In the genomic region with DNA sequence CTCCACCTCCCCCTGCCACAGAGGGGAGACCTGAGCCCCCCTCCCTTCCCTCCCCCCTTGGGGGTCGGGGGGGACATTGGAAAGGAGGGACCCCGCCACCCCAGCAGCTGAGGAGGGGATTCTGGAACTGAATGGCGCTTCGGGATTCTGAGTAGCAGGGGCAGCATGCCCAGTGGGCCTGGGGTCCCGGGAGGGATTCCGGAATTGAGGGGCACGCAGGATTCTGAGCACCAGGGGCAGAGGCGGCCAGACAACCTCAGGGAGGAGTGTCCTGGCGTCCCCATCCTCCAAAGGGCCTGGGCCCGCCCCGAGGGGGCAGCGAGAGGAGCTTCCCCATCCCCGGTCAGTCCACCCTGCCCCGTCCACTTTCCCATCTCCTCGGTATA, we compare ENCODE assay signal across 1 cellular context.
TF ChIP-seq lines count a peak whose summit lies in the region.

No MANE protein-coding gene starts in this region.

TF ChIP-seq in K562, 482 proteins besides CTCF, POLR2A, EP300 and RAD21:
- TF ChIP-seq PPARD (CRISPR knock-in tag; IDR thresholded peaks at IDR 0.05) (no peak), TCF7L2 (IDR thresholded peaks at IDR 0.05; ENCODE audit: low read depth, low read length) (no peak), GTF2E2 (tag; IDR thresholded peaks at IDR 0.05) (no peak), POLR2G (IDR thresholded peaks at IDR 0.05; ENCODE audit: low read depth, low read length) (peak; percentile 60), RBFOX2 (IDR thresholded peaks at IDR 0.05; ENCODE audit: low read depth, low read length) (peak; percentile 50), ZNF239 (CRISPR knock-in tag; IDR thresholded peaks at IDR 0.05) (no peak), SRF (CRISPR knock-in tag; IDR thresholded peaks at IDR 0.05) (no peak), HDAC2 (IDR thresholded peaks at IDR 0.05) (no peak)
- TF ChIP-seq, protein P1, sequence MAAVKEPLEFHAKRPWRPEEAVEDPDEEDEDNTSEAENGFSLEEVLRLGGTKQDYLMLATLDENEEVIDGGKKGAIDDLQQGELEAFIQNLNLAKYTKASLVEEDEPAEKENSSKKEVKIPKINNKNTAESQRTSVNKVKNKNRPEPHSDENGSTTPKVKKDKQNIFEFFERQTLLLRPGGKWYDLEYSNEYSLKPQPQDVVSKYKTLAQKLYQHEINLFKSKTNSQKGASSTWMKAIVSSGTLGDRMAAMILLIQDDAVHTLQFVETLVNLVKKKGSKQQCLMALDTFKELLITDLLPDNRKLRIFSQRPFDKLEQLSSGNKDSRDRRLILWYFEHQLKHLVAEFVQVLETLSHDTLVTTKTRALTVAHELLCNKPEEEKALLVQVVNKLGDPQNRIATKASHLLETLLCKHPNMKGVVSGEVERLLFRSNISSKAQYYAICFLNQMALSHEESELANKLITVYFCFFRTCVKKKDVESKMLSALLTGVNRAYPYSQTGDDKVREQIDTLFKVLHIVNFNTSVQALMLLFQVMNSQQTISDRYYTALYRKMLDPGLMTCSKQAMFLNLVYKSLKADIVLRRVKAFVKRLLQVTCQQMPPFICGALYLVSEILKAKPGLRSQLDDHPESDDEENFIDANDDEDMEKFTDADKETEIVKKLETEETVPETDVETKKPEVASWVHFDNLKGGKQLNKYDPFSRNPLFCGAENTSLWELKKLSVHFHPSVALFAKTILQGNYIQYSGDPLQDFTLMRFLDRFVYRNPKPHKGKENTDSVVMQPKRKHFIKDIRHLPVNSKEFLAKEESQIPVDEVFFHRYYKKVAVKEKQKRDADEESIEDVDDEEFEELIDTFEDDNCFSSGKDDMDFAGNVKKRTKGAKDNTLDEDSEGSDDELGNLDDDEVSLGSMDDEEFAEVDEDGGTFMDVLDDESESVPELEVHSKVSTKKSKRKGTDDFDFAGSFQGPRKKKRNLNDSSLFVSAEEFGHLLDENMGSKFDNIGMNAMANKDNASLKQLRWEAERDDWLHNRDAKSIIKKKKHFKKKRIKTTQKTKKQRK (IDR thresholded peaks at IDR 0.05; ENCODE audit: borderline replicate concordance, low read depth, low read length) = no peak
- TF ChIP-seq, protein P2, sequence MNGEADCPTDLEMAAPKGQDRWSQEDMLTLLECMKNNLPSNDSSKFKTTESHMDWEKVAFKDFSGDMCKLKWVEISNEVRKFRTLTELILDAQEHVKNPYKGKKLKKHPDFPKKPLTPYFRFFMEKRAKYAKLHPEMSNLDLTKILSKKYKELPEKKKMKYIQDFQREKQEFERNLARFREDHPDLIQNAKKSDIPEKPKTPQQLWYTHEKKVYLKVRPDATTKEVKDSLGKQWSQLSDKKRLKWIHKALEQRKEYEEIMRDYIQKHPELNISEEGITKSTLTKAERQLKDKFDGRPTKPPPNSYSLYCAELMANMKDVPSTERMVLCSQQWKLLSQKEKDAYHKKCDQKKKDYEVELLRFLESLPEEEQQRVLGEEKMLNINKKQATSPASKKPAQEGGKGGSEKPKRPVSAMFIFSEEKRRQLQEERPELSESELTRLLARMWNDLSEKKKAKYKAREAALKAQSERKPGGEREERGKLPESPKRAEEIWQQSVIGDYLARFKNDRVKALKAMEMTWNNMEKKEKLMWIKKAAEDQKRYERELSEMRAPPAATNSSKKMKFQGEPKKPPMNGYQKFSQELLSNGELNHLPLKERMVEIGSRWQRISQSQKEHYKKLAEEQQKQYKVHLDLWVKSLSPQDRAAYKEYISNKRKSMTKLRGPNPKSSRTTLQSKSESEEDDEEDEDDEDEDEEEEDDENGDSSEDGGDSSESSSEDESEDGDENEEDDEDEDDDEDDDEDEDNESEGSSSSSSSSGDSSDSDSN (IDR thresholded peaks at IDR 0.05; ENCODE audit: borderline replicate concordance in 1 of 2, low read depth in 2 of 2, low read length in 2 of 2) = no peak
